In genomic region chr18:74411475-74411874, GRCh38 we compare ENCODE assay signal across 16 cellular contexts. TPM values are rescaled to one million over a fixed set of nuclear protein-coding genes. Genes with fewer than 3 reads are reported as not detected.
"Had no signal": no experiment of that assay in that cellular context is flagged by ENCODE, and none has a peak within 500 bp of the region (broad histone marks: within the 10 kb centered on the region; RNA-seq: fewer than 3 reads in every experiment).

No MANE protein-coding gene starts in this region.

- H3K4me1 ChIP-seq: colonic mucosa, esophagus muscularis mucosa had no signal

- H3K36me3 Mint-ChIP-seq: activated naive CD4-positive, alpha-beta T cell treated with anti-CD3 and anti-CD28 coated beads, Interleukin-2, amount 50 U/mL, for 24 hours; type B pancreatic cell had no signal

- H3K4me2 ChIP-seq: smooth muscle cell had no signal

- H3K27me3 Mint-ChIP-seq: activated CD8-positive, alpha-beta T cell treated with anti-CD3 and anti-CD28 coated beads for 36 hours; activated naive CD4-positive, alpha-beta T cell treated with anti-CD3 and anti-CD28 coated beads, Interleukin-2, amount 50 U/mL, for 24 hours had no signal

- H3K9me3 ChIP-seq: colonic mucosa, esophagus muscularis mucosa had no signal

- H3K27ac Mint-ChIP-seq: activated CD8-positive, alpha-beta T cell treated with anti-CD3 and anti-CD28 coated beads for 36 hours; activated T-cell treated with anti-CD3 and anti-CD28 coated beads, Interleukin-2, amount 50 U/mL, for 72 hours had no signal

- DNase-seq: activated CD8-positive, alpha-beta T cell treated with anti-CD3 and anti-CD28 coated beads for 36 hours; activated T-cell treated with anti-CD3 and anti-CD28 coated beads, Interleukin-2, amount 50 U/mL, for 72 hours; amniotic stem cell; colonic mucosa; islet precursor cell; naive B cell; right cardiac atrium; stimulated activated naive CD8-positive, alpha-beta T cell treated with anti-CD3 and anti-CD28 coated beads, Interleukin-15, Interleukin-2, amounts not matched to agents 100 U/mL and 50 U/mL, for 24 hours had no signal

- H3K27ac ChIP-seq: colonic mucosa, esophagus muscularis mucosa had no signal

- H3K27me3 ChIP-seq: colonic mucosa had no signal

- H3K4me3 ChIP-seq: colonic mucosa, esophagus muscularis mucosa, smooth muscle cell had no signal

- H3K36me3 ChIP-seq: colonic mucosa, esophagus muscularis mucosa had no signal

- H3K4me3 Mint-ChIP-seq: activated CD8-positive, alpha-beta T cell treated with anti-CD3 and anti-CD28 coated beads for 36 hours; activated naive CD4-positive, alpha-beta T cell treated with anti-CD3 and anti-CD28 coated beads, Interleukin-2, amount 50 U/mL, for 24 hours; activated T-cell treated with anti-CD3 and anti-CD28 coated beads, Interleukin-2, amount 50 U/mL, for 72 hours had no signal

- H3K9me3 Mint-ChIP-seq: activated CD8-positive, alpha-beta T cell treated with anti-CD3 and anti-CD28 coated beads for 36 hours; activated naive CD4-positive, alpha-beta T cell treated with anti-CD3 and anti-CD28 coated beads, Interleukin-2, amount 50 U/mL, for 24 hours; activated T-cell treated with anti-CD3 and anti-CD28 coated beads, Interleukin-2, amount 50 U/mL, for 72 hours; type B pancreatic cell had no signal

RNA-seq across cellular contexts. Expression of gene DIPK1C, which starts 45.6 kb away (rescaled TPM):
- total RNA-seq: activated CD8-positive, alpha-beta T cell treated with anti-CD3 and anti-CD28 coated beads for 36 hours; activated T-cell treated with anti-CD3 and anti-CD28 coated beads, Interleukin-2, amount 50 U/mL, for 72 hours; left lobe of liver; lung microvascular endothelial cell; posterior vena cava; smooth muscle cell; T-helper 2 cell treated with Interferon-gamma antibody and Interleukin-4, amounts not matched to agents 100 ng/mL and 5 ng/mL, for 36 hours had no signal
- polyA plus RNA-seq: smooth muscle cell had no signal
